Comparison of ENCODE assay signal across 12 cellular contexts in the genomic region with DNA sequence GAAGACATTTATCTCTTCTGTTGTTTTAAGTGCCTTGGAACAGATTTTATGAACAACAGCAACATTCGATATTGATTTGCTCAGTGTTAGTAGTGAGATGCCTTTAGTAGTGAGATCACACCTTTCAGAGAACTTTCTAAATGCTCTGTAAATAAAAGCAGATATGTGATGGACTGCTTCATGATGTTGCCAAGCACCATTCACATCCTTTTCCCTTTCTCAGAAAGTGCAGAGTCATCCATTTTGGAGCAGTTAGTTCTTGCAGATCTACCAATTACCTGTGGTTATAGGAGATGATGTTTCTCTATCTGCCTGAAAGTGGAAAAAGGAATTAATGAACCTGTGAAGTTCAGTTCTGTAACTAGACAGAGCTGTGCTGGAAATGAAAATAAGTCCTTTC. TPM values are rescaled to one million over a fixed set of nuclear protein-coding genes. Genes with fewer than 3 reads are reported as not detected.
A peak's percentile ranks its signal among the peaks of the same experiment; 100 is the strongest.
DNase-seq lines count a peak whose midpoint lies in the region; ATAC-seq lines count a peak whose summit lies in the region.
"Had no signal": no experiment of that assay in that cellular context is flagged by ENCODE, and none has a peak within 500 bp of the region (broad histone marks: within the 10 kb centered on the region; RNA-seq: fewer than 3 reads in every experiment).

No MANE protein-coding gene starts in this region.

- POLR2A ChIA-PET in naive thymus-derived CD4-positive, alpha-beta T cell (lab: Charles Lee) = no interaction called here

- peaks cover 0 to 1% (median 0%) of the 10 kb centered on the region in 11 donors for H3K9me3 Mint-ChIP-seq in naive thymus-derived CD4-positive, alpha-beta T cell

- H3K36me3 ChIP-seq in naive thymus-derived CD4-positive, alpha-beta T cell (ENCODE audit: control insufficient read depth in 2 of 3, insufficient read depth in 3 of 3, low read length in 3 of 3) = no peaks in the 10 kb centered on the region
- H3K36me3 ChIP-seq in H7 (replicated peaks; ENCODE audit: control insufficient read depth, insufficient read depth, low read length) = no peaks in the 10 kb centered on the region
- H3K36me3 ChIP-seq: breast epithelium, gastroesophageal sphincter, uterus had no signal

- no peak overlapping the region for H3K27ac ChIP-seq in naive thymus-derived CD4-positive, alpha-beta T cell (ENCODE audit: low read depth, low read length)
- H3K27ac ChIP-seq: breast epithelium, gastroesophageal sphincter, uterus had no signal

- H3K4me3 Mint-ChIP-seq in naive thymus-derived CD4-positive, alpha-beta T cell = no peak overlapping the region

- no peak overlapping the region for H3K4me3 ChIP-seq in Jurkat, Clone E6-1 (ENCODE audit: low read length)
- no peak overlapping the region for H3K4me3 ChIP-seq in naive thymus-derived CD4-positive, alpha-beta T cell (ENCODE audit: low read length)
- H3K4me3 ChIP-seq in H7 (ENCODE audit: insufficient read depth, low read depth, low read length) = no peak overlapping the region
- H3K4me3 ChIP-seq: breast epithelium, gastroesophageal sphincter, lung, uterus had no signal

- peak; percentile 12 for DNase-seq in NCI-H1436 (lab: John Stamatoyannopoulos, UW)
- no peak for DNase-seq in NCI-H1436 treated with DMSO at 0.1 percent for 48 hours (lab: John Stamatoyannopoulos, UW)
- DNase-seq in Jurkat, Clone E6-1 (ENCODE audit: low read depth, low spot score) = peak; percentile 7
- peak; percentile 16 for DNase-seq in cerebellar cortex (ENCODE audit: low spot score)
- DNase-seq in naive thymus-derived CD4-positive, alpha-beta T cell = no peak
- DNase-seq in LoVo (ENCODE audit: low spot score) = no peak
- no peak for DNase-seq in H7
- DNase-seq: uterus had no signal

- ATAC-seq in naive thymus-derived CD4-positive, alpha-beta T cell = no peak
- no peak for ATAC-seq in HG03039 (IDR thresholded peaks at IDR 0.05; ENCODE audit: unreplicated experiment)
- ATAC-seq: gastroesophageal sphincter had no signal

- H3K4me1 ChIP-seq in naive thymus-derived CD4-positive, alpha-beta T cell (ENCODE audit: control insufficient read depth in 2 of 2, insufficient read depth in 2 of 2, low read length in 2 of 2) = no peaks in the 10 kb centered on the region
- H3K4me1 ChIP-seq: breast epithelium, uterus had no signal

- CTCF ChIA-PET in naive thymus-derived CD4-positive, alpha-beta T cell (lab: Charles Lee) = no interaction called here

- peaks cover 6 to 36% (median 26%) of the 10 kb centered on the region in 7 donors for H3K4me1 Mint-ChIP-seq in naive thymus-derived CD4-positive, alpha-beta T cell

- no peaks in the 10 kb centered on the region for H3K9me3 ChIP-seq in naive thymus-derived CD4-positive, alpha-beta T cell (ENCODE audit: control insufficient read depth in 2 of 3, low read length in 3 of 3)
- H3K9me3 ChIP-seq: breast epithelium, gastroesophageal sphincter, uterus had no signal

- intact Hi-C loops in naive thymus-derived CD4-positive, alpha-beta T cell (cut with micrococcal nuclease) = no loop called here

- no peaks in the 10 kb centered on the region for H3K27me3 ChIP-seq in naive thymus-derived CD4-positive, alpha-beta T cell (ENCODE audit: control insufficient read depth in 2 of 2, insufficient read depth in 2 of 2, low read length in 2 of 2)
- no peaks in the 10 kb centered on the region for H3K27me3 ChIP-seq in H7 (ENCODE audit: control insufficient read depth, insufficient read depth, low read length)
- H3K27me3 ChIP-seq: breast epithelium, gastroesophageal sphincter, uterus had no signal

- peak overlapping the region in 5 of 9 donors; percentile 0 to 38 (median 23) for H3K27ac Mint-ChIP-seq in naive thymus-derived CD4-positive, alpha-beta T cell

- H3K27me3 Mint-ChIP-seq in naive thymus-derived CD4-positive, alpha-beta T cell = no peaks in the 10 kb centered on the region

- H3K36me3 Mint-ChIP-seq in naive thymus-derived CD4-positive, alpha-beta T cell = peaks cover 0 to 8% (median 0%) of the 10 kb centered on the region in 5 donors

RNA-seq across cellular contexts. Expression of a gene that starts 27.0 kb away (rescaled TPM):
- 7.8 TPM for polyA plus RNA-seq in Jurkat, Clone E6-1 (2012; ENCODE audit: insufficient read depth, insufficient read length)
- total RNA-seq in naive thymus-derived CD4-positive, alpha-beta T cell = 10 to 100 TPM; 24.6 to 37.8 (median 27.2) TPM
- 10 to 100 TPM; 13.5 to 21.6 TPM for polyA plus RNA-seq in naive thymus-derived CD4-positive, alpha-beta T cell
- 7.5 and 17.4 TPM in 2 replicates for total RNA-seq in H7 (2014; rRNA removed; shearing (Covaris generic))

Comparison
In these comparisons a context has a peak if more than half of its experiments do, and no peak if none do; other contexts are left out.
1. DNase-seq: peak in NCI-H1436 (single experiment), Jurkat, Clone E6-1 (single experiment) and cerebellar cortex (single experiment); none in NCI-H1436 treated with DMSO at 0.1 percent for 48 hours (single experiment), naive thymus-derived CD4-positive, alpha-beta T cell (0 of 9), LoVo (single experiment) and H7 (single experiment).